Comparison of ENCODE assay signal across 14 cellular contexts in the genomic region with DNA sequence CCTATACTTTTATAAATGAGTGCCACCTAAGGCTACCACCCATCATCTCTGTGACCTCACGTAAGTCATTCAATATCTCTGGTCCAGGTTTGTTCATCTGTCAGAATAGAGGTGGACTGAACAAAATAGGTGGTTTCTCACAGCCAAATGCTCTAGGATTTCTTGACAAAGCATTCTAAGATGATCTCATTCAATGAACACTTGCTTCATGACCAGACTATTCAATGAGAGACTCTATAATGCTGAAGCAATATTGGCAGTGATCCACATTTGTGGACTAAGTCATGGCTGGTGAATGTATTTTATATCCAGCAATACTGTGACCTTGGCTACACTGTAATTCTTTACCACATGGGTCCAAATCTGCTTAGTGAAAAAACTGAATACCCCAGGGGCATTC. TPM values are rescaled to one million over a fixed set of nuclear protein-coding genes. Genes with fewer than 3 reads are reported as not detected.
DNase-seq lines count a peak whose midpoint lies in the region; ATAC-seq, FAIRE-seq and TF ChIP-seq lines count a peak whose summit lies in the region.
"Had no signal": no experiment of that assay in that cellular context is flagged by ENCODE, and none has a peak within 500 bp of the region (broad histone marks: within the 10 kb centered on the region; RNA-seq: fewer than 3 reads in every experiment).

No MANE protein-coding gene starts in this region.

- no peak for ATAC-seq in mucosa of descending colon
- ATAC-seq: activated T-helper 17 cell treated with anti-CD3 and anti-CD28 coated beads, Interleukin-2, amount 50 U/mL, for 72 hours; K562; naive thymus-derived CD8-positive, alpha-beta T cell had no signal

- no peaks in the 10 kb centered on the region for H3K9me3 ChIP-seq in mucosa of descending colon

- no peak for FAIRE-seq in urothelium cell line (lab: Jason Lieb, UNC)
- FAIRE-seq: frontal cortex, K562 had no signal

- no peak for TF ChIP-seq CTCF in HFF-Myc (IDR thresholded peaks at IDR 0.05; ENCODE audit: low read depth, low read length, missing control alignments)
- no peak for TF ChIP-seq CTCF in astrocyte of the spinal cord (IDR thresholded peaks at IDR 0.05; ENCODE audit: low read depth, low read length)
- no peak for TF ChIP-seq CTCF in mucosa of descending colon (IDR thresholded peaks at IDR 0.05)

- DNase-seq in HFF-Myc (ENCODE audit: extremely low read depth, low read depth) (peak; percentile 56), astrocyte of the spinal cord (ENCODE audit: low read depth, low spot score) (peak; percentile 94), hepatic stellate cell (ENCODE audit: low spot score) (peak; percentile 73), urothelium cell line (ENCODE audit: low spot score) (peak; percentile 38), cerebellar nuclear complex (lab: John Stamatoyannopoulos, UW) (no peak), mucosa of descending colon (no peak), NCI-H1092 treated with DMSO at 0.1 percent for 48 hours (lab: John Stamatoyannopoulos, UW) (no peak)
- DNase-seq: naive thymus-derived CD8-positive, alpha-beta T cell; NCI-H146; NCI-H526 had no signal

- no peaks in the 10 kb centered on the region for H3K36me3 ChIP-seq in mucosa of descending colon (ENCODE audit: low read depth)

- H3K4me3 ChIP-seq in HFF-Myc (replicated peaks; ENCODE audit: low read depth, low read length): no peak overlapping the region
- no peak overlapping the region for H3K4me3 ChIP-seq in astrocyte of the spinal cord (ENCODE audit: low read depth, low read length)
- H3K4me3 ChIP-seq in mucosa of descending colon: no peak overlapping the region
- H3K4me3 ChIP-seq: K562 had no signal

- in situ Hi-C loops in astrocyte of the spinal cord (cut with HindIII; ENCODE audit: low sequenced_read_pairs): no loop called here

- no peaks in the 10 kb centered on the region for H3K4me1 ChIP-seq in mucosa of descending colon (ENCODE audit: low read depth)

- intact Hi-C loops in mucosa of descending colon (cut with DNase I, micrococcal nuclease): no loop called here

RNA-seq across cellular contexts. Expression of a gene that starts 37.9 kb away (rescaled TPM):
- 10 to 100 TPM in 1 of 3 donors, 1 to 10 TPM in 2; 4.7 to 19.9 (median 9.3) TPM for total RNA-seq in mucosa of descending colon
- total RNA-seq: activated T-helper 17 cell treated with anti-CD3 and anti-CD28 coated beads, Interleukin-2, amount 50 U/mL, for 72 hours; naive thymus-derived CD8-positive, alpha-beta T cell; T-helper 2 cell treated with Interferon-gamma antibody and Interleukin-4, amounts not matched to agents 100 ng/mL and 5 ng/mL, for 36 hours had no signal

Comparison
In these comparisons a context has a peak if more than half of its experiments do, and no peak if none do; other contexts are left out.
1. DNase-seq: peak in HFF-Myc (single experiment), astrocyte of the spinal cord (single experiment), hepatic stellate cell (single experiment) and urothelium cell line (single experiment); none in cerebellar nuclear complex (0 of 2), mucosa of descending colon (0 of 3) and NCI-H1092 treated with DMSO at 0.1 percent for 48 hours (single experiment).